In the genomic region with DNA sequence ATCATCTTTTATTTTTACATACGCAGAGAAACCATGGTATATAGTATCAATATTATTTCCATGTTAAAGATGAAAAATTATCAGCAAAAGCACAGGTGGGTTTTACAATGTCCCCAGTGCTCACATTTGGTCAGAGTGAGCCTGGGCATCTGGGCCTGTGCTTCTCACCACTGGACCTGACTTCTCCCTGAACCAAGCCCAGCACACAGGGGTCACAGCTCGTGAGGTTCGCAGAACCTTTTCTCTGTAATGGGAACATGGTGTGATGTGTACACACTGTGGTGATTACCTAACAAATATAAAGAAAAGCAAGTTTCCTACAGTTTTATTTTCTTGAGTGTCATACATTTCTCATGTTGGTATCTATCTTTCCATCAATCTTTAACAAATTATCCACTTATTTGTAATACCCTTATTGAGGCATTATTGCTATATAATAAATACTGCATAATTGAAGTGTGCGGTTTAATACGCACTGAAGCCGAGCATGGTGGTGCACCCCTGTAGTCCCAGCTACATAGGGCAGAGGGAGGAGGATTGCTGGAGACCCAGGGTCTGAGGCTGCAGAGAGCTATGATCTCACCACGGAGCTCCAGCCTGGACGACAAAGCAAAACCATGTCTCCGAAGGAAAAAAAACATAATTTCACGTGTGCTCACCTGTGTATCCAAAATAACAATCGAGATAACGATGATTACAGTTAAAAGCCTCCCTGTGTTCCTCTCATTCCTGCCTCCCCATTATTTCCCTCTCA, we compare ENCODE assay signal across 15 cellular contexts.
DNase-seq lines count a peak whose midpoint lies in the region; ATAC-seq, FAIRE-seq and TF ChIP-seq lines count a peak whose summit lies in the region.
"Had no signal": no experiment of that assay in that cellular context is flagged by ENCODE, and none has a peak within 500 bp of the region (broad histone marks: within the 10 kb centered on the region; RNA-seq: fewer than 3 reads in every experiment).

No MANE protein-coding gene starts in this region.

- peak; percentile 25 for ATAC-seq in esophagus mucosa
- ATAC-seq in GM18502 (IDR thresholded peaks at IDR 0.05; ENCODE audit: poor library complexity, unreplicated experiment), result no peak
- ATAC-seq: GM23338 had no signal

- H3K79me2 ChIP-seq in OCI-LY1 (ENCODE audit: insufficient read depth, low read length), result peaks cover 8% of the 10 kb centered on the region; the same call in 1 of the 2 replicates

- H3K36me3 ChIP-seq in OCI-LY1 (ENCODE audit: insufficient read depth, low read length), result no peaks in the 10 kb centered on the region

- H3K4me1 ChIP-seq in OCI-LY1 (ENCODE audit: insufficient read depth, low read length, severe bottlenecking), result peaks cover 52% of the 10 kb centered on the region
- H3K4me1 ChIP-seq: Caco-2 had no signal

- no peak for FAIRE-seq in GM12892 (lab: Jason Lieb, UNC)
- FAIRE-seq: D721Med, H54 had no signal

- peak overlapping the region; percentile 92 for H3K27ac ChIP-seq in OCI-LY1 (ENCODE audit: low read depth, low read length, poor library complexity, severe bottlenecking)
- H3K27ac ChIP-seq: C4-2B had no signal

- peak overlapping the region; percentile 59 for H3K4me3 ChIP-seq in OCI-LY1 (ENCODE audit: low read depth, low read length, poor library complexity, severe bottlenecking)
- H3K4me3 ChIP-seq: GM23338 had no signal

- TF ChIP-seq CTCF in OCI-LY1 (IDR thresholded peaks at IDR 0.05; ENCODE audit: low read length), result no peak

- H3K4me2 ChIP-seq in OCI-LY1 (ENCODE audit: low read length), result peak overlapping the region; percentile 68
- H3K4me2 ChIP-seq: GM23338 had no signal

- peaks cover 6% of the 10 kb centered on the region; the same call in 1 of the 2 replicates for H3F3A ChIP-seq in OCI-LY1 (ENCODE audit: insufficient read depth, low read length)

- no peaks in the 10 kb centered on the region for H3K27me3 ChIP-seq in OCI-LY1 (ENCODE audit: insufficient read depth, low read length)

- H3K9me2 ChIP-seq in OCI-LY1 (ENCODE audit: low read depth, low read length), result no peaks in the 10 kb centered on the region

- no peak for DNase-seq in GM12892 (ENCODE audit: insufficient read length)
- no peak for DNase-seq in NCI-H1930 (lab: John Stamatoyannopoulos, UW)
- no peak for DNase-seq in NCI-H510A (lab: John Stamatoyannopoulos, UW)
- no peak for DNase-seq in SHP77 treated with DMSO at 0.1 percent for 48 hours (lab: John Stamatoyannopoulos, UW)
- DNase-seq: Caco-2; CD4-positive, alpha-beta T cell; GDM1; HCEC 1CT had no signal

- peak; percentile 61; the same call in 1 of the 2 replicates for TF ChIP-seq POLR2A in GM12892 (IDR thresholded peaks at IDR 0.05; ENCODE audit: low read depth, low read length)

- peak overlapping the region; percentile 67 for H3K9ac ChIP-seq in OCI-LY1 (ENCODE audit: low read length)

- no peak overlapping the region for H2AFZ ChIP-seq in OCI-LY1 (ENCODE audit: low read length)
- H2AFZ ChIP-seq: GM23338 had no signal

- H4K20me1 ChIP-seq in OCI-LY1 (ENCODE audit: insufficient read depth, low read length), result no peaks in the 10 kb centered on the region

- H3K9me3 ChIP-seq in OCI-LY1 (ENCODE audit: low read length), result no peaks in the 10 kb centered on the region
- H3K9me3 ChIP-seq: Caco-2 had no signal
